8 cellular contexts compared by ENCODE assay signal in the genomic region with DNA sequence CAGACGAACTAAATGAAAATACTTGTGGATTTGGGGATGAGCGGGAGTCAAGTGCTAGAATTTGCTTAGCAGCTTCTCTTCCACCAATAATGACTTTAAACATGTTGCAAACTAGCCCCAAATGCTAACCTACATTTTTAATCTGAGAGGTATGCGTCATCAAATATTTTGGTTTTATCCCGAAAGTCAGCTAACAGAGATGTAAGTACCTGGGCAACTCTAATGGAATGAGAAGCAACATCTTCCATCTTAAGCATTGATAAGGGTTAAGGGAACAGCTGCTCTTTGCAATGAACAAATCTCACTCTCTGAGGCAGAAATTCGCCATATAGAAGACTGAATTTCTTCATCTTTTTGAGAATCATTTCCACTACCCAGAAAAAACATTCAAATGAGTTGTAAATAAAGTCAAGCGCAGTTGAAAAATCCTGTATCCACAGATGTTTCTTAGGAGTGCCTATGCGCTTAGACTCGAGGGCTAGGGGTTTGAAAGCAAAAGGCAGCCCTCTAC. TPM values are rescaled to one million over a fixed set of nuclear protein-coding genes. Genes with fewer than 3 reads are reported as not detected.
DNase-seq lines count a peak whose midpoint lies in the region; TF ChIP-seq lines count a peak whose summit lies in the region.

No MANE protein-coding gene starts in this region.

- H3K27me3 ChIP-seq in adipocyte (replicated peaks; ENCODE audit: control insufficient read depth, insufficient read depth, low read length) (no peaks in the 10 kb centered on the region), kidney epithelial cell (ENCODE audit: control insufficient read depth, insufficient read depth, low read length) (no peaks in the 10 kb centered on the region)

- no peaks in the 10 kb centered on the region for H3K9me3 ChIP-seq in adipocyte (ENCODE audit: control insufficient read depth, low read length)

- H3K27me3 Mint-ChIP-seq in T-helper 1 cell treated with Interleukin-12 subunit alpha and Interleukin-12 subunit beta and Interleukin-4 antibody, amounts not matched to agents 30 μg/mL and 1 μg/mL, for 36 hours (ENCODE audit: low read depth): no peaks in the 10 kb centered on the region

- peaks cover 36% of the 10 kb centered on the region for H3K4me1 ChIP-seq in adipocyte (ENCODE audit: control insufficient read depth, insufficient read depth, low read length)

- H3K36me3 Mint-ChIP-seq in T-helper 1 cell treated with Interleukin-12 subunit alpha and Interleukin-12 subunit beta and Interleukin-4 antibody, amounts not matched to agents 30 μg/mL and 1 μg/mL, for 36 hours (ENCODE audit: low read depth): peaks cover 8% of the 10 kb centered on the region

- peak overlapping the region; percentile 78 for H3K9ac ChIP-seq in adipocyte (ENCODE audit: low read length)

- H3K27ac ChIP-seq in temporal lobe (ENCODE audit: low read depth, low read length): peak overlapping the region; percentile 88

- peak overlapping the region; percentile 86 for H3K4me3 Mint-ChIP-seq in T-helper 1 cell treated with Interleukin-12 subunit alpha and Interleukin-12 subunit beta and Interleukin-4 antibody, amounts not matched to agents 30 μg/mL and 1 μg/mL, for 36 hours

- H3K27ac Mint-ChIP-seq in T-helper 1 cell treated with Interleukin-12 subunit alpha and Interleukin-12 subunit beta and Interleukin-4 antibody, amounts not matched to agents 30 μg/mL and 1 μg/mL, for 36 hours: peak overlapping the region; percentile 99

- H3K4me1 Mint-ChIP-seq in T-helper 1 cell treated with Interleukin-12 subunit alpha and Interleukin-12 subunit beta and Interleukin-4 antibody, amounts not matched to agents 30 μg/mL and 1 μg/mL, for 36 hours (ENCODE audit: low read depth): peaks cover 31% of the 10 kb centered on the region

- no peak for TF ChIP-seq CTCF in kidney epithelial cell (IDR thresholded peaks at IDR 0.05; ENCODE audit: insufficient read depth, low read length, poor library complexity, severe bottlenecking)

- DNase-seq in T-helper 1 cell: no peak
- peak; percentile 31 for DNase-seq in adipocyte (ENCODE audit: low read depth)
- no peak for DNase-seq in kidney epithelial cell (ENCODE audit: low read depth)
- no peak for DNase-seq in LoVo (ENCODE audit: low spot score)
- no peak for DNase-seq in activated CD4-positive, CD25-positive, alpha-beta regulatory T cell treated with anti-CD3 and anti-CD28 coated beads, Interleukin-2, amount 50 U/mL, for 72 hours
- DNase-seq in HCEC 1CT: no peak

- H3K36me3 ChIP-seq in adipocyte (ENCODE audit: control insufficient read depth, insufficient read depth, low read length, severe bottlenecking) (peaks cover 22% of the 10 kb centered on the region), kidney epithelial cell (ENCODE audit: control insufficient read depth, insufficient read depth, low read length) (no peaks in the 10 kb centered on the region)

- H3K9me3 Mint-ChIP-seq in T-helper 1 cell treated with Interleukin-12 subunit alpha and Interleukin-12 subunit beta and Interleukin-4 antibody, amounts not matched to agents 30 μg/mL and 1 μg/mL, for 36 hours: no peaks in the 10 kb centered on the region

- H3K4me3 ChIP-seq in adipocyte (ENCODE audit: low read length) (peak overlapping the region; percentile 84), kidney epithelial cell (ENCODE audit: low read depth, low read length) (peak overlapping the region; percentile 36)

RNA-seq across cellular contexts. Expression of a gene that starts 0.9 kb away (rescaled TPM):
- 62.8 and 71.2 TPM in 2 replicates for total RNA-seq in kidney epithelial cell
- 90.2 TPM for total RNA-seq in temporal lobe
